ENCODE assay signal across 2 cellular contexts in the genomic region with DNA sequence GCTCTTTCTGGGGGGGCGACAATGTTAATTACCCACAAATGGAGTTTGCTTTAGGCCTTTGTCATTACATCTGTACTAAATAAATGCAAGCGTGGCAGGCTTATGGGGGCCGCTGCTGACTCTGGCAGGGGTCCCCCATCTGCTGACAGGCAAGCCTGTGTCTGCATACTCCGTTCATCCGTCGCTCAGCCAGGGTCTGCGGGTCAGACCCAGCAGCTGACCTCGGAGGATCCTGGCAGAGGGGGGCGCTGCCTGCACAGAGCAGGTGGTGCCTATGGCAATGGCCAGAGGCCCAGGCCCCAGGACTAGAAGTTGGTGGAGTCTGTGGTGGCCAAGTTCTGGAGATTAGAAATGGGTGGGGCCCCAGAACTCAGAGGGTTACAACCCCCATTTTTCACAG.
TF ChIP-seq lines count a peak whose summit lies in the region.

No MANE protein-coding gene starts in this region.

TF ChIP-seq in HCT116, 20 proteins besides CTCF, POLR2A, EP300 and RAD21 (continued from another document):
- TF ChIP-seq, protein P1, sequence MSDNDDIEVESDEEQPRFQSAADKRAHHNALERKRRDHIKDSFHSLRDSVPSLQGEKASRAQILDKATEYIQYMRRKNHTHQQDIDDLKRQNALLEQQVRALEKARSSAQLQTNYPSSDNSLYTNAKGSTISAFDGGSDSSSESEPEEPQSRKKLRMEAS (IDR thresholded peaks at IDR 0.05), result no peak
- TF ChIP-seq CEBPB (IDR thresholded peaks at IDR 0.05; ENCODE audit: low read depth), result no peak
- TF ChIP-seq REST (IDR thresholded peaks at IDR 0.05; ENCODE audit: low read depth), result no peak
- no peak for TF ChIP-seq EZH2phosphoT487 (IDR thresholded peaks at IDR 0.05; ENCODE audit: borderline replicate concordance)
- TF ChIP-seq SP1 (IDR thresholded peaks at IDR 0.05; ENCODE audit: low read depth), result no peak
- no peak for TF ChIP-seq FOSL1 (IDR thresholded peaks at IDR 0.05; ENCODE audit: low read depth)
- no peak for TF ChIP-seq JUND (IDR thresholded peaks at IDR 0.05)
- no peak for TF ChIP-seq SRF (IDR thresholded peaks at IDR 0.05; ENCODE audit: low read depth)

TF ChIP-seq in K562, 482 proteins besides CTCF, POLR2A, EP300 and RAD21 (continued from another document):
- TF ChIP-seq FOXA3 (CRISPR knock-in tag; conservative IDR thresholded peaks at IDR 0.05 in 1 of 2, IDR thresholded peaks at IDR 0.05 in 1 of 2), result 0 out of 4 replicates have a peak, but pooled peaks of 1 of the 2 experiments have one; percentile 8
- TF ChIP-seq, protein P2, sequence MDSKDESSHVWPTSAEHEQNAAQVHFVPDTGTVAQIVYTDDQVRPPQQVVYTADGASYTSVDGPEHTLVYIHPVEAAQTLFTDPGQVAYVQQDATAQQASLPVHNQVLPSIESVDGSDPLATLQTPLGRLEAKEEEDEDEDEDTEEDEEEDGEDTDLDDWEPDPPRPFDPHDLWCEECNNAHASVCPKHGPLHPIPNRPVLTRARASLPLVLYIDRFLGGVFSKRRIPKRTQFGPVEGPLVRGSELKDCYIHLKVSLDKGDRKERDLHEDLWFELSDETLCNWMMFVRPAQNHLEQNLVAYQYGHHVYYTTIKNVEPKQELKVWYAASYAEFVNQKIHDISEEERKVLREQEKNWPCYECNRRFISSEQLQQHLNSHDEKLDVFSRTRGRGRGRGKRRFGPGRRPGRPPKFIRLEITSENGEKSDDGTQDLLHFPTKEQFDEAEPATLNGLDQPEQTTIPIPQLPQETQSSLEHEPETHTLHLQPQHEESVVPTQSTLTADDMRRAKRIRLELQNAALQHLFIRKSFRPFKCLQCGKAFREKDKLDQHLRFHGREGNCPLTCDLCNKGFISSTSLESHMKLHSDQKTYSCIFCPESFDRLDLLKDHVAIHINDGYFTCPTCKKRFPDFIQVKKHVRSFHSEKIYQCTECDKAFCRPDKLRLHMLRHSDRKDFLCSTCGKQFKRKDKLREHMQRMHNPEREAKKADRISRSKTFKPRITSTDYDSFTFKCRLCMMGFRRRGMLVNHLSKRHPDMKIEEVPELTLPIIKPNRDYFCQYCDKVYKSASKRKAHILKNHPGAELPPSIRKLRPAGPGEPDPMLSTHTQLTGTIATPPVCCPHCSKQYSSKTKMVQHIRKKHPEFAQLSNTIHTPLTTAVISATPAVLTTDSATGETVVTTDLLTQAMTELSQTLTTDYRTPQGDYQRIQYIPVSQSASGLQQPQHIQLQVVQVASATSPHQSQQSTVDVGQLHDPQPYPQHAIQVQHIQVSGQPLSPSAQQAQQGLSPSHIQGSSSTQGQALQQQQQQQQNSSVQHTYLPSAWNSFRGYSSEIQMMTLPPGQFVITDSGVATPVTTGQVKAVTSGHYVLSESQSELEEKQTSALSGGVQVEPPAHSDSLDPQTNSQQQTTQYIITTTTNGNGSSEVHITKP (IDR thresholded peaks at IDR 0.05; ENCODE audit: partially characterized antibody), result no peak
